Comparison of ENCODE assay signal across 15 cellular contexts in the genomic region with DNA sequence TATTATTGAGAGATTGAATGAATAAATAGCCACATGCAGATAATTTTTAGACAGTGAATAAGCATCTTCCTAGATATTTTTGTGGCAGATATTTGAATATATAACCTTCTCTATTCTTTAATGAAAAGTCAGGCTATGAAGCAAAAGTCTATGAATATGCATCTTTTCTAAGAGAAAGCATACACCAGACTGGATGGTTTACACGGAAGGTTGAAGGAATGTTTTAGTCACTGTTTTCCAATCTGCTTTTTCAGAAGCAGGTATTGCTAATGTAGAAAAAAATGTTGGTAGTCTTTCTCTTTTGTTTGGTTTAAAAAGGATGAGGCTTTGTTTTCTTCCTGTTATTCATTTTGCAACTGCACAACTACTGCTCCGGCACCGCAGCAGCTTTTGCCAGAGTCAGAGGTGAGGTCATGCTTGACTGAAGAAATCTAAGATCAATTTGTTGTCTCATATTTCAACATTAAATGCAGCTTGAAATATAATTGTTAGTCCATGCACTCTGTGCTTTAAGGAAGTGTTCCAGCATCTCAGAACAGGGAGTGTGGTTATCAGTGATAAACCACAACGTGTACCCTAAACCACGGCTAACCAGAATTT.
DNase-seq lines count a peak whose midpoint lies in the region; ATAC-seq, FAIRE-seq and TF ChIP-seq lines count a peak whose summit lies in the region.
"Had no signal": no experiment of that assay in that cellular context is flagged by ENCODE, and none has a peak within 500 bp of the region (broad histone marks: within the 10 kb centered on the region; RNA-seq: fewer than 3 reads in every experiment).

No MANE protein-coding gene starts in this region.

- H3K4me3 ChIP-seq in GM23248 = no peak overlapping the region
- no peak overlapping the region for H3K4me3 ChIP-seq in astrocyte (ENCODE audit: insufficient read depth, low read depth, low read length)
- no peak overlapping the region for H3K4me3 ChIP-seq in neural cell (ENCODE audit: low read length)
- H3K4me3 ChIP-seq: ascending aorta had no signal

- no peaks in the 10 kb centered on the region for H3K27me3 Mint-ChIP-seq in astrocyte (ENCODE audit: low read depth, unreplicated experiment)
- H3K27me3 Mint-ChIP-seq: activated CD4-positive, alpha-beta T cell treated with anti-CD3 and anti-CD28 coated beads, Interleukin-2, amount 10 ng/mL, durations not matched to agents 24 days and 14 days; naive thymus-derived CD8-positive, alpha-beta T cell had no signal

- no peak overlapping the region for H3K27ac ChIP-seq in GM23248
- H3K27ac ChIP-seq in astrocyte (ENCODE audit: low read depth, low read length) = no peak overlapping the region
- H3K27ac ChIP-seq in neural cell (ENCODE audit: low read length) = peak overlapping the region; percentile 64
- H3K27ac ChIP-seq: ascending aorta had no signal

- H3K9me3 ChIP-seq in GM23248 (ENCODE audit: low read depth) (no peaks in the 10 kb centered on the region), astrocyte (ENCODE audit: insufficient read depth, low read depth, low read length) (no peaks in the 10 kb centered on the region), neural cell (ENCODE audit: low read length) (no peaks in the 10 kb centered on the region)
- H3K9me3 ChIP-seq: ascending aorta had no signal

- DNase-seq in GM23248 (peak; percentile 55), NCI-H2107 treated with DMSO at 0.1 percent for 48 hours (lab: John Stamatoyannopoulos, UW; ENCODE audit: unreplicated experiment) (peak; percentile 88), astrocyte (ENCODE audit: low read depth) (peak; percentile 33), RKO (ENCODE audit: low spot score) (no peak)
- DNase-seq: activated CD4-positive, alpha-beta T cell treated with anti-CD3 and anti-CD28 coated beads, Interleukin-2, amount 10 ng/mL, durations not matched to agents 24 days and 14 days; CD8-positive, alpha-beta T cell; naive thymus-derived CD8-positive, alpha-beta T cell; NCI-H345; T-helper 2 cell had no signal

- no peak for FAIRE-seq in astrocyte (lab: Jason Lieb, UNC)
- FAIRE-seq: RCC 7860 had no signal

- TF ChIP-seq EP300 in neural cell (conservative IDR thresholded peaks at IDR 0.05; ENCODE audit: poor library complexity, severe bottlenecking) = no peak

- H3K4me3 Mint-ChIP-seq in astrocyte (ENCODE audit: unreplicated experiment) = no peak overlapping the region
- H3K4me3 Mint-ChIP-seq: activated CD4-positive, alpha-beta T cell treated with anti-CD3 and anti-CD28 coated beads, Interleukin-2, amount 10 ng/mL, durations not matched to agents 24 days and 14 days; CD8-positive, alpha-beta T cell; naive thymus-derived CD8-positive, alpha-beta T cell had no signal

- H3K9me2 ChIP-seq in GM23248 (ENCODE audit: insufficient read depth) (no peaks in the 10 kb centered on the region), neural cell (ENCODE audit: insufficient read depth, low read length) (no peaks in the 10 kb centered on the region)

- no peak for ATAC-seq in GM18505 (IDR thresholded peaks at IDR 0.05; ENCODE audit: unreplicated experiment)
- ATAC-seq in HG03469 (IDR thresholded peaks at IDR 0.05; ENCODE audit: unreplicated experiment) = no peak
- ATAC-seq: CD8-positive, alpha-beta T cell; left lobe of liver; naive thymus-derived CD8-positive, alpha-beta T cell had no signal

- TF ChIP-seq CTCF in astrocyte (IDR thresholded peaks at IDR 0.05; ENCODE audit: insufficient read depth, low read depth, low read length) (no peak), neural cell (IDR thresholded peaks at IDR 0.05; ENCODE audit: poor library complexity, severe bottlenecking) (no peak)

- peaks cover 9% of the 10 kb centered on the region; the same call in 1 of the 2 replicates for H3K4me1 ChIP-seq in GM23248 (ENCODE audit: insufficient read depth)
- H3K4me1 ChIP-seq in astrocyte (ENCODE audit: insufficient read depth, low read length) = peaks cover 3% of the 10 kb centered on the region
- H3K4me1 ChIP-seq: ascending aorta had no signal

- peak overlapping the region; percentile 1 for H3K27ac Mint-ChIP-seq in astrocyte (ENCODE audit: unreplicated experiment)
- H3K27ac Mint-ChIP-seq: activated CD4-positive, alpha-beta T cell treated with anti-CD3 and anti-CD28 coated beads, Interleukin-2, amount 10 ng/mL, durations not matched to agents 24 days and 14 days; CD8-positive, alpha-beta T cell had no signal

- WGBS in GM23248 (ENCODE audit: low coverage in 1 of 2, low lambda C conversion rate in 2 of 2, missing lambda C conversion rate in 2 of 2), 2 experiments = 9 to 11% methylated on average over 5 of the region's 5 CpGs

- no peak for TF ChIP-seq POLR2A in GM18505 (IDR thresholded peaks at IDR 0.05; ENCODE audit: borderline replicate concordance, extremely low read depth, insufficient read depth, insufficient read length)

- H3F3A ChIP-seq in GM23248 (ENCODE audit: insufficient read depth) (peaks cover 6% of the 10 kb centered on the region; the same call in 1 of the 2 replicates), neural cell (ENCODE audit: insufficient read depth, low read length, poor library complexity, severe bottlenecking) (no peaks in the 10 kb centered on the region)

- H4K20me1 ChIP-seq in GM23248 (ENCODE audit: insufficient read depth) (no peaks in the 10 kb centered on the region), astrocyte (ENCODE audit: insufficient read depth, low read length) (no peaks in the 10 kb centered on the region), neural cell (ENCODE audit: insufficient read depth) (no peaks in the 10 kb centered on the region)

- H3K4me1 Mint-ChIP-seq in astrocyte (ENCODE audit: low read depth, unreplicated experiment) = peaks cover 9% of the 10 kb centered on the region
- H3K4me1 Mint-ChIP-seq: activated CD4-positive, alpha-beta T cell treated with anti-CD3 and anti-CD28 coated beads, Interleukin-2, amount 10 ng/mL, durations not matched to agents 24 days and 14 days; naive thymus-derived CD8-positive, alpha-beta T cell had no signal

- H3K9me3 Mint-ChIP-seq in astrocyte (ENCODE audit: unreplicated experiment) = no peaks in the 10 kb centered on the region

- H3K9ac ChIP-seq in GM23248 (no peak overlapping the region), astrocyte (ENCODE audit: low read length) (peak overlapping the region; percentile 1), neural cell (ENCODE audit: low read length) (peak overlapping the region; percentile 48)

- no peak overlapping the region for H2AFZ ChIP-seq in GM23248
- H2AFZ ChIP-seq in astrocyte (ENCODE audit: low read depth, low read length) = no peak overlapping the region
- H2AFZ ChIP-seq in neural cell (ENCODE audit: low read depth, low read length) = no peak overlapping the region

- H3K36me3 ChIP-seq in GM23248 (ENCODE audit: low read depth) (no peaks in the 10 kb centered on the region), astrocyte (ENCODE audit: insufficient read depth, low read length) (no peaks in the 10 kb centered on the region), neural cell (ENCODE audit: insufficient read depth, low read length) (no peaks in the 10 kb centered on the region)
- H3K36me3 ChIP-seq: ascending aorta had no signal

- H3K79me2 ChIP-seq in GM23248 (ENCODE audit: insufficient read depth) (no peaks in the 10 kb centered on the region), astrocyte (ENCODE audit: insufficient read depth, low read length) (no peaks in the 10 kb centered on the region), neural cell (replicated peaks; ENCODE audit: insufficient read depth, low read length) (no peaks in the 10 kb centered on the region)

- in situ Hi-C loops in GM23248 (cut with MboI) = no loop called here

- no peaks in the 10 kb centered on the region for H3K27me3 ChIP-seq in GM23248 (replicated peaks; ENCODE audit: insufficient read depth)
- no peaks in the 10 kb centered on the region for H3K27me3 ChIP-seq in astrocyte (ENCODE audit: insufficient read depth, low read length)
- H3K27me3 ChIP-seq in neural cell (ENCODE audit: insufficient read depth, low read depth, low read length) = no peaks in the 10 kb centered on the region
- H3K27me3 ChIP-seq: ascending aorta had no signal

- TF ChIP-seq RAD21 in neural cell (conservative IDR thresholded peaks at IDR 0.05) = peak; percentile 31

- H3K36me3 Mint-ChIP-seq in astrocyte (ENCODE audit: low read depth, unreplicated experiment) = no peaks in the 10 kb centered on the region
- H3K36me3 Mint-ChIP-seq: CD8-positive, alpha-beta T cell; naive thymus-derived CD8-positive, alpha-beta T cell had no signal

- H3K4me2 ChIP-seq in GM23248 (ENCODE audit: unreplicated experiment) (peak overlapping the region; percentile 11), astrocyte (ENCODE audit: low read length) (peak overlapping the region; percentile 36), neural cell (ENCODE audit: low read length) (peak overlapping the region; percentile 23)

TF ChIP-seq in neural cell, 6 proteins besides CTCF, POLR2A, EP300 and RAD21 (continues in another document):
- TF ChIP-seq TAF1 (IDR thresholded peaks at IDR 0.05; ENCODE audit: low read depth) (no peak), MXI1 (conservative IDR thresholded peaks at IDR 0.05; ENCODE audit: poor library complexity, severe bottlenecking) (no peak), POLR2AphosphoS5 (IDR thresholded peaks at IDR 0.05) (no peak), SMC3 (conservative IDR thresholded peaks at IDR 0.05; ENCODE audit: poor library complexity) (no peak)
- TF ChIP-seq, protein P1, sequence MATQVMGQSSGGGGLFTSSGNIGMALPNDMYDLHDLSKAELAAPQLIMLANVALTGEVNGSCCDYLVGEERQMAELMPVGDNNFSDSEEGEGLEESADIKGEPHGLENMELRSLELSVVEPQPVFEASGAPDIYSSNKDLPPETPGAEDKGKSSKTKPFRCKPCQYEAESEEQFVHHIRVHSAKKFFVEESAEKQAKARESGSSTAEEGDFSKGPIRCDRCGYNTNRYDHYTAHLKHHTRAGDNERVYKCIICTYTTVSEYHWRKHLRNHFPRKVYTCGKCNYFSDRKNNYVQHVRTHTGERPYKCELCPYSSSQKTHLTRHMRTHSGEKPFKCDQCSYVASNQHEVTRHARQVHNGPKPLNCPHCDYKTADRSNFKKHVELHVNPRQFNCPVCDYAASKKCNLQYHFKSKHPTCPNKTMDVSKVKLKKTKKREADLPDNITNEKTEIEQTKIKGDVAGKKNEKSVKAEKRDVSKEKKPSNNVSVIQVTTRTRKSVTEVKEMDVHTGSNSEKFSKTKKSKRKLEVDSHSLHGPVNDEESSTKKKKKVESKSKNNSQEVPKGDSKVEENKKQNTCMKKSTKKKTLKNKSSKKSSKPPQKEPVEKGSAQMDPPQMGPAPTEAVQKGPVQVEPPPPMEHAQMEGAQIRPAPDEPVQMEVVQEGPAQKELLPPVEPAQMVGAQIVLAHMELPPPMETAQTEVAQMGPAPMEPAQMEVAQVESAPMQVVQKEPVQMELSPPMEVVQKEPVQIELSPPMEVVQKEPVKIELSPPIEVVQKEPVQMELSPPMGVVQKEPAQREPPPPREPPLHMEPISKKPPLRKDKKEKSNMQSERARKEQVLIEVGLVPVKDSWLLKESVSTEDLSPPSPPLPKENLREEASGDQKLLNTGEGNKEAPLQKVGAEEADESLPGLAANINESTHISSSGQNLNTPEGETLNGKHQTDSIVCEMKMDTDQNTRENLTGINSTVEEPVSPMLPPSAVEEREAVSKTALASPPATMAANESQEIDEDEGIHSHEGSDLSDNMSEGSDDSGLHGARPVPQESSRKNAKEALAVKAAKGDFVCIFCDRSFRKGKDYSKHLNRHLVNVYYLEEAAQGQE (IDR thresholded peaks at IDR 0.05; ENCODE audit: borderline replicate concordance) = no peak
